In genomic region chr7:1898628-1899185, GRCh38 we compare ENCODE assay signal across 1 cellular context.
TF ChIP-seq lines count a peak whose summit lies in the region.

No MANE protein-coding gene starts in this region.

TF ChIP-seq in H1, 55 proteins besides CTCF, POLR2A, EP300 and RAD21:
- TF ChIP-seq TCF12 (IDR thresholded peaks at IDR 0.05; ENCODE audit: low read depth, low read length): no peak
- TF ChIP-seq TEAD4 (IDR thresholded peaks at IDR 0.05; ENCODE audit: low read depth, low read length): no peak
- TF ChIP-seq SUZ12 (IDR thresholded peaks at IDR 0.05; ENCODE audit: low read length): no peak
- TF ChIP-seq CHD7 (IDR thresholded peaks at IDR 0.05; ENCODE audit: insufficient replicate concordance, low read length): no peak
- no peak for TF ChIP-seq TBP (IDR thresholded peaks at IDR 0.05; ENCODE audit: low read depth, low read length)
- TF ChIP-seq SP4 (IDR thresholded peaks at IDR 0.05; ENCODE audit: low read length): no peak
- no peak for TF ChIP-seq RXRA (IDR thresholded peaks at IDR 0.05; ENCODE audit: insufficient read depth, low read depth, low read length)
- no peak for TF ChIP-seq GABPA (IDR thresholded peaks at IDR 0.05; ENCODE audit: borderline replicate concordance, insufficient read depth, low read length)
- TF ChIP-seq RBBP5 (IDR thresholded peaks at IDR 0.05; ENCODE audit: borderline replicate concordance, low read depth, low read length): no peak
